ENCODE assay signal across 8 cellular contexts in genomic region chr1:149770661-149771060, GRCh38. TPM values are rescaled to one million over a fixed set of nuclear protein-coding genes. Genes with fewer than 3 reads are reported as not detected.
"Had no signal": no experiment of that assay in that cellular context is flagged by ENCODE, and none has a peak within 500 bp of the region (broad histone marks: within the 10 kb centered on the region; RNA-seq: fewer than 3 reads in every experiment).

No MANE protein-coding gene starts in this region.

RNA-seq across cellular contexts. Expression of gene FCGR1A, which starts 11.8 kb away (rescaled TPM):
- total RNA-seq: activated B cell treated with CpG ODN at 0.5 μM for 24 hours; activated CD8-positive, alpha-beta memory T cell treated with anti-CD3 and anti-CD28 coated beads for 36 hours; activated CD8-positive, alpha-beta T cell treated with anti-CD3 and anti-CD28 coated beads for 36 hours; activated naive CD4-positive, alpha-beta T cell treated with anti-CD3 and anti-CD28 coated beads for 36 hours; chondrocyte; PC-9; SK-MEL-5; T-cell had no signal
